In the genomic region with DNA sequence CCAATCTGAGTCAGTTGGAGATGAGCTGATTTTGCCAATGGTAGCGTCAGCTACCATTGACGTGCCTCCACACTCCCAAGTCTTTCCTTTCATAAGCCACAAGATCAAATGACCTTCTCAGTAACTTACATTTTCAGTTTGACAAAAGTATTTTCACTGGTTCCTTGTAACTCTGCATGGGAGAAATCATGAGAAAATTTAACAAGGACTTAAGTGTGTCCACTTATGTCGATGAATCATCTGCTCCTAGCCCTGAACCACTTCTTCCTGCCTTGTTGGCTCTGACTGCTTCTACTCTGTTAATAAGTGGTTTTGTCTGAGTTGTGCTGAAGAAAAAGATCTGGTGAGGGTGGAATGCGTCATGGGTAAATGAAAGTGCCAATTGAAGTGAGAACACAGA, we compare ENCODE assay signal across 10 cellular contexts.
DNase-seq lines count a peak whose midpoint lies in the region; ATAC-seq lines count a peak whose summit lies in the region.
"Had no signal": no experiment of that assay in that cellular context is flagged by ENCODE, and none has a peak within 500 bp of the region (broad histone marks: within the 10 kb centered on the region; RNA-seq: fewer than 3 reads in every experiment).

No MANE protein-coding gene starts in this region.

- no peak overlapping the region for H3K4me3 ChIP-seq in H7 (ENCODE audit: insufficient read depth, low read depth, low read length)

- H3K27ac ChIP-seq in substantia nigra (ENCODE audit: low read depth, low read length, poor library complexity, severe bottlenecking) = no peak overlapping the region

- peak; percentile 53 for ATAC-seq in GM21390 (IDR thresholded peaks at IDR 0.05; ENCODE audit: unreplicated experiment)
- ATAC-seq in left ventricle myocardium superior = peak; percentile 53
- ATAC-seq: HCT116 had no signal

- DNase-seq in DMS79 (lab: John Stamatoyannopoulos, UW) (peak; percentile 94), NCI-H2227 (lab: John Stamatoyannopoulos, UW; ENCODE audit: unreplicated experiment) (peak; percentile 3), left ventricle myocardium superior (no peak), H7 (no peak), substantia nigra (lab: John Stamatoyannopoulos, UW) (no peak), LoVo (ENCODE audit: low spot score) (no peak), DMS153 (lab: John Stamatoyannopoulos, UW) (no peak)
- DNase-seq: amygdala had no signal

- no peaks in the 10 kb centered on the region for H3K36me3 ChIP-seq in H7 (replicated peaks; ENCODE audit: control insufficient read depth, insufficient read depth, low read length)

- no peaks in the 10 kb centered on the region for H3K27me3 ChIP-seq in H7 (ENCODE audit: control insufficient read depth, insufficient read depth, low read length)

- intact Hi-C loops in left ventricle myocardium superior (cut with micrococcal nuclease) = no loop called here

Comparison
In these comparisons a context has a peak if more than half of its experiments do, and no peak if none do; other contexts are left out.
1. DNase-seq: peak in DMS79 (single experiment) and NCI-H2227 (single experiment); none in left ventricle myocardium superior (single experiment), H7 (single experiment), substantia nigra (0 of 49), LoVo (single experiment) and DMS153 (single experiment).